Comparison of ENCODE assay signal across 1 cellular context in genomic region chr7:100516135-100516812, GRCh38.
TF ChIP-seq lines count a peak whose summit lies in the region.

No MANE protein-coding gene starts in this region.

TF ChIP-seq in GM12878, 131 proteins besides CTCF, POLR2A, EP300 and RAD21 (continues in another document):
- TF ChIP-seq EZH2 (IDR thresholded peaks at IDR 0.05; ENCODE audit: borderline replicate concordance, control insufficient read depth, low read depth, low read length) (no peak), E2F4 (IDR thresholded peaks at IDR 0.05; ENCODE audit: low read depth, low read length) (no peak), BCL11A (IDR thresholded peaks at IDR 0.05; ENCODE audit: low read depth, low read length) (0 out of 2 replicates have a peak, but pooled peaks have one; percentile 23), BHLHE40 (IDR thresholded peaks at IDR 0.05; ENCODE audit: borderline replicate concordance in 1 of 2, low read depth in 2 of 2, low read length in 1 of 2) (peak; percentile 57 to 70; a peak in 3 of 4 replicates), ZNF622 (IDR thresholded peaks at IDR 0.05) (no peak), RUNX3 (IDR thresholded peaks at IDR 0.05; ENCODE audit: low read length) (peak; percentile 96), CHD4 (IDR thresholded peaks at IDR 0.05) (no peak), MTA3 (IDR thresholded peaks at IDR 0.05; ENCODE audit: borderline replicate concordance, low read length) (no peak), CHD1 (IDR thresholded peaks at IDR 0.05; ENCODE audit: low read depth, low read length) (no peak), HCFC1 (IDR thresholded peaks at IDR 0.05; ENCODE audit: low read length) (no peak), KAT2A (conservative IDR thresholded peaks at IDR 0.05; ENCODE audit: control insufficient read depth, low read depth, low read length) (no peak), SIN3A (IDR thresholded peaks at IDR 0.05; ENCODE audit: low read depth, low read length) (no peak), ZNF207 (IDR thresholded peaks at IDR 0.05; ENCODE audit: borderline replicate concordance) (no peak), FOXM1 (IDR thresholded peaks at IDR 0.05; ENCODE audit: low read depth, low read length) (no peak), BACH1 (IDR thresholded peaks at IDR 0.05; ENCODE audit: borderline replicate concordance) (no peak), CREB1 (IDR thresholded peaks at IDR 0.05; ENCODE audit: low read depth) (0 out of 2 replicates have a peak, but pooled peaks have one; percentile 9), STAT1 (conservative IDR thresholded peaks at IDR 0.05) (no peak), RELB (IDR thresholded peaks at IDR 0.05; ENCODE audit: low read depth) (peak; percentile 43; the same call in 1 of the 2 replicates), SKIL (IDR thresholded peaks at IDR 0.05; ENCODE audit: low read depth, poor library complexity, severe bottlenecking) (peak; percentile 45), TCF7 (IDR thresholded peaks at IDR 0.05; ENCODE audit: borderline replicate concordance) (no peak), NRF1 (conservative IDR thresholded peaks at IDR 0.05; ENCODE audit: low read depth, low read length) (no peak), ZZZ3 (IDR thresholded peaks at IDR 0.05; ENCODE audit: control insufficient read depth, insufficient read length, low read depth) (no peak), SP1 (IDR thresholded peaks at IDR 0.05; ENCODE audit: low read depth, low read length) (no peak), HDAC2 (IDR thresholded peaks at IDR 0.05) (no peak), MTA2 (IDR thresholded peaks at IDR 0.05; ENCODE audit: low read depth) (peak; percentile 68), ZNF592 (IDR thresholded peaks at IDR 0.05) (no peak), CHD2 (IDR thresholded peaks at IDR 0.05; ENCODE audit: borderline replicate concordance, low read depth, low read length) (no peak), RBBP5 (conservative IDR thresholded peaks at IDR 0.05) (no peak), RB1 (IDR thresholded peaks at IDR 0.05; ENCODE audit: borderline replicate concordance) (no peak), SUPT20H (IDR thresholded peaks at IDR 0.05; ENCODE audit: borderline replicate concordance, control insufficient read depth, low read depth, low read length) (no peak), FOXK2 (IDR thresholded peaks at IDR 0.05) (no peak), ZBED1 (IDR thresholded peaks at IDR 0.05; ENCODE audit: borderline replicate concordance) (no peak), POLR2AphosphoS2 (IDR thresholded peaks at IDR 0.05; ENCODE audit: low read depth, low read length) (no peak), ZNF384 (IDR thresholded peaks at IDR 0.05; ENCODE audit: borderline replicate concordance, low read depth, low read length) (no peak), FOS (IDR thresholded peaks at IDR 0.05; ENCODE audit: borderline replicate concordance, extremely low read depth, insufficient read length) (no peak), IKZF1 (conservative IDR thresholded peaks at IDR 0.05) (no peak; the same call in 1 of the 2 replicates), STAT3 (IDR thresholded peaks at IDR 0.05; ENCODE audit: low read depth, low read length) (no peak), WRNIP1 (IDR thresholded peaks at IDR 0.05; ENCODE audit: borderline replicate concordance, low read depth, low read length) (no peak), SREBF1 (IDR thresholded peaks at IDR 0.05; ENCODE audit: low read length) (no peak), NR2C1 (IDR thresholded peaks at IDR 0.05) (no peak), POU2F2 (IDR thresholded peaks at IDR 0.05; ENCODE audit: borderline replicate concordance, low read depth, low read length) (peak; percentile 80; the same call in 2 of the 3 replicates), GATAD2B (conservative IDR thresholded peaks at IDR 0.05; ENCODE audit: low read depth) (no peak), REST (IDR thresholded peaks at IDR 0.05; ENCODE audit: low read depth, low read length) (no peak), DPF2 (IDR thresholded peaks at IDR 0.05) (0 out of 2 replicates have a peak, but pooled peaks have one; percentile 31), IRF5 (IDR thresholded peaks at IDR 0.05; ENCODE audit: borderline replicate concordance) (no peak), SUZ12 (IDR thresholded peaks at IDR 0.05; ENCODE audit: unreplicated experiment) (no peak), SREBF2 (IDR thresholded peaks at IDR 0.05; ENCODE audit: low read length) (no peak), ZBTB11 (CRISPR knock-in tag; IDR thresholded peaks at IDR 0.05) (no peak), IRF4 (IDR thresholded peaks at IDR 0.05; ENCODE audit: low read depth, low read length) (0 out of 2 replicates have a peak, but pooled peaks have one; percentile 25), YBX1 (IDR thresholded peaks at IDR 0.05) (no peak), CEBPB (IDR thresholded peaks at IDR 0.05; ENCODE audit: borderline replicate concordance in 1 of 2, low read depth in 2 of 2, low read length in 2 of 2) (no peak)
